Comparison of ENCODE assay signal across 31 cellular contexts in the genomic region with DNA sequence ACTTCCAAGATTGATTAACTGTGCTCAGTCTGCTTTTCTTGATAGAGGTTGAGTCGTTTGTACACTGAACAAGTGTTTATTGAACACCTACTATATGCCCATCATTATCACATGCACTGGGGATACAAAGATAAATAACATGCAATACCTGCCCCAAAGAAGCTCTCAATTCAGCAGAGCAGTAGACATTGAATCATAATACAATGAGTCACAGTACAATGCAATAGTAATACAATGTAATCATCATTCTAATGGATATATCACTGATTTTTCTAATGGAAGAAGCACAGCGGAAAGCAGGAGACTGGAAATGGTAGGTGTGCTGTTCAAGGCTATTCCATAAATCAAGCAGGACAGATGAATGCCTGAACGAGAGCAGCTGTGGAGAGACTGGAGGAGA. TPM values are rescaled to one million over a fixed set of nuclear protein-coding genes. Genes with fewer than 3 reads are reported as not detected.
"Had no signal": no experiment of that assay in that cellular context is flagged by ENCODE, and none has a peak within 500 bp of the region (broad histone marks: within the 10 kb centered on the region; RNA-seq: fewer than 3 reads in every experiment).

No MANE protein-coding gene starts in this region.

- H3K4me1 ChIP-seq: ascending aorta, breast epithelium, esophagus muscularis mucosa, gastroesophageal sphincter had no signal

- H3K27me3 ChIP-seq: ascending aorta, breast epithelium, dorsolateral prefrontal cortex, esophagus muscularis mucosa, gastroesophageal sphincter, heart right ventricle had no signal

- H3K27ac ChIP-seq: ascending aorta, breast epithelium, coronary artery, dorsolateral prefrontal cortex, esophagus muscularis mucosa, gastroesophageal sphincter, heart right ventricle had no signal

- DNase-seq: activated CD4-positive, alpha-beta memory T cell treated with anti-CD3 and anti-CD28 coated beads for 36 hours; activated CD4-positive, alpha-beta T cell treated with anti-CD3 and anti-CD28 coated beads for 36 hours; activated CD4-positive, alpha-beta T cell treated with anti-CD3 and anti-CD28 coated beads, Interleukin-2, amount 10 ng/mL, durations not matched to agents 24 days and 14 days; activated CD4-positive, CD25-positive, alpha-beta regulatory T cell; activated CD4-positive, CD25-positive, alpha-beta regulatory T cell treated with anti-CD3 and anti-CD28 coated beads, Interleukin-2, amount 50 U/mL, for 72 hours; activated CD8-positive, alpha-beta memory T cell treated with anti-CD3 and anti-CD28 coated beads, Interleukin-2, amount 10 ng/mL, durations not matched to agents 7 days and 5 days; activated CD8-positive, alpha-beta memory T cell treated with anti-CD3 and anti-CD28 coated beads, Interleukin-2, amount 50 U/mL, for 4 hours; activated CD8-positive, alpha-beta T cell treated with anti-CD3 and anti-CD28 coated beads, Interleukin-2, amount 10 ng/mL, durations not matched to agents 7 days and 5 days; activated gamma-delta T cell; activated naive CD4-positive, alpha-beta T cell; activated naive CD4-positive, alpha-beta T cell treated with anti-CD3 and anti-CD28 coated beads, Interleukin-2, amount 10 ng/mL, durations not matched to agents 7 days and 5 days; activated naive CD8-positive, alpha-beta T cell treated with anti-CD3 and anti-CD28 coated beads, Interleukin-2, amount 10 ng/mL, durations not matched to agents 7 days and 5 days; activated T-cell treated with anti-CD3 and anti-CD28 coated beads, Interleukin-2, amount 50 U/mL, for 1 hour; activated T-cell treated with anti-CD3 and anti-CD28 coated beads, Interleukin-2, amount 50 U/mL, for 48 hours; dorsolateral prefrontal cortex; effector memory CD4-positive, alpha-beta T cell; endodermal cell; erythroblast; foreskin melanocyte; heart right ventricle; T-helper 2 cell had no signal

- H3K36me3 ChIP-seq: breast epithelium had no signal

- ATAC-seq: activated CD4-positive, alpha-beta T cell treated with anti-CD3 and anti-CD28 coated beads for 36 hours; activated CD8-positive, alpha-beta memory T cell treated with anti-CD3 and anti-CD28 coated beads, Interleukin-2, amount 10 ng/mL, durations not matched to agents 7 days and 5 days; activated CD8-positive, alpha-beta T cell treated with anti-CD3 and anti-CD28 coated beads, Interleukin-2, amount 10 ng/mL, durations not matched to agents 7 days and 5 days; activated naive CD4-positive, alpha-beta T cell treated with anti-CD3 and anti-CD28 coated beads, Interleukin-2, amount 50 U/mL, for 72 hours; gastroesophageal sphincter; heart right ventricle had no signal

- H3K4me3 ChIP-seq: ascending aorta, breast epithelium, coronary artery, dorsolateral prefrontal cortex, esophagus muscularis mucosa, gastroesophageal sphincter, heart right ventricle had no signal

- H3K9me3 ChIP-seq: ascending aorta, breast epithelium, esophagus muscularis mucosa, gastroesophageal sphincter, heart right ventricle had no signal

RNA-seq across cellular contexts. Expression of a gene that starts 3.7 kb away (rescaled TPM):
- total RNA-seq: activated CD4-positive, alpha-beta memory T cell treated with anti-CD3 and anti-CD28 coated beads for 36 hours; activated CD4-positive, alpha-beta T cell treated with anti-CD3 and anti-CD28 coated beads for 36 hours; activated CD4-positive, alpha-beta T cell treated with anti-CD3 and anti-CD28 coated beads, Interleukin-2, amount 10 ng/mL, durations not matched to agents 24 days and 14 days; activated CD8-positive, alpha-beta memory T cell treated with anti-CD3 and anti-CD28 coated beads for 36 hours; activated CD8-positive, alpha-beta T cell treated with anti-CD3 and anti-CD28 coated beads, Interleukin-2, amount 10 ng/mL, durations not matched to agents 7 days and 5 days; activated naive CD4-positive, alpha-beta T cell treated with anti-CD3 and anti-CD28 coated beads, Interleukin-2, amount 50 U/mL, for 72 hours; activated T-helper 1 cell treated with anti-CD3 and anti-CD28 coated beads, Interleukin-12 subunit alpha, Interleukin-12 subunit beta, Interleukin-2, Interleukin-4 antibody, amounts not matched to agents 30 ng/mL and 10 ng/mL and 1 ng/mL, durations not matched to agents 14 hours and 24 hours and 36 hours; activated T-helper 2 cell treated with anti-CD3 and anti-CD28 coated beads, Interferon-gamma antibody, Interleukin-2, Interleukin-4, amounts not matched to agents 10 μg/mL and 5 μg/mL and 100 μg/mL, durations not matched to agents 14 hours and 24 hours and 36 hours; T-helper 1 cell treated with Interleukin-12 subunit alpha and Interleukin-12 subunit beta and Interleukin-4 antibody, amounts not matched to agents 30 ng/mL and 1 ng/mL, for 36 hours had no signal
